20 cellular contexts compared by ENCODE assay signal in the genomic region with DNA sequence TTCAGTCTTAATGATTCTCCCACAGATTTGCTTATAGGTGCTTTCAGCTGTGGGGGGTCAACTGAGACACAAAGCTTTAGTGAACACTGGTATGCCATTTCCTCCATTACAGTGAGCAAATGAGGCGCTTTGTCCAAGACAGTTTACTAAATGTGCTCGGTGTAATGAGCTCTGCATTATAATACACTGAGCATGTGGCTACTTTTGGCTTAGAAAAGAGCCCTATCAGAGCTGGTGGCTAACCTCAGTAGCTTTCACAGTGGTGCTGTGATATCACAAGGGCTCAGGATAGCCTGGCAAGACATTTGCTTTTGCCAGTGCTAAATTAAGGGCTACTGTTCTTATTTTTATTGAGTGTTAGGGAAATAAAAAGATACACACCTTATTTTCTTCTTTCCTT.
"Had no signal": no experiment of that assay in that cellular context is flagged by ENCODE, and none has a peak within 500 bp of the region (broad histone marks: within the 10 kb centered on the region; RNA-seq: fewer than 3 reads in every experiment).

No MANE protein-coding gene starts in this region.

- H3K27me3 Mint-ChIP-seq: memory B cell; natural killer cell treated with Interleukin-12 subunit alpha and Interleukin-12 subunit beta and Interleukin-15 and Interleukin-18, amount 100 ng/mL, for 72 hours; progenitor cell of endocrine pancreas had no signal

- H3K27ac ChIP-seq: colonic mucosa, epithelial cell of prostate, skin epidermis, testis, transverse colon had no signal

- H3K9me3 Mint-ChIP-seq: activated T-cell treated with anti-CD3 and anti-CD28 coated beads, Interleukin-2, amount 50 U/mL, for 72 hours had no signal

- H3K4me1 ChIP-seq: colonic mucosa, testis, transverse colon had no signal

- H3K36me3 Mint-ChIP-seq: activated naive CD4-positive, alpha-beta T cell treated with anti-CD3 and anti-CD28 coated beads, Interleukin-2, amount 50 U/mL, for 72 hours; memory B cell; natural killer cell treated with Interleukin-12 subunit alpha and Interleukin-12 subunit beta and Interleukin-15 and Interleukin-18, amount 100 ng/mL, for 72 hours had no signal

- DNase-seq: activated CD4-positive, alpha-beta T cell treated with anti-CD3 and anti-CD28 coated beads for 4 hours; activated CD4-positive, alpha-beta T cell treated with anti-CD3 and anti-CD28 coated beads, Interleukin-2, amount 50 U/mL, for 4 hours; activated naive CD4-positive, alpha-beta T cell; activated T-cell treated with anti-CD3 and anti-CD28 coated beads for 4 hours; activated T-cell treated with anti-CD3 and anti-CD28 coated beads, Interleukin-2, amount 50 U/mL, for 72 hours; colonic mucosa; effector CD8-positive, alpha-beta T cell; islet precursor cell; stimulated activated CD4-positive, alpha-beta T cell treated with anti-CD3 and anti-CD28 coated beads, Interleukin-12 subunit alpha, Interleukin-12 subunit beta, amount 100 ng/mL, for 4 hours; stimulated activated CD4-positive, alpha-beta T cell treated with anti-CD3 and anti-CD28 coated beads, Interleukin-4, amount 100 ng/mL, for 1 hour; stimulated activated naive CD8-positive, alpha-beta T cell treated with anti-CD3 and anti-CD28 coated beads, Interleukin-15, Interleukin-2, amounts not matched to agents 100 U/mL and 50 U/mL, for 24 hours; testis; transverse colon had no signal

- H3K27me3 ChIP-seq: colonic mucosa, testis, transverse colon had no signal

- H3K36me3 ChIP-seq: colonic mucosa, transverse colon had no signal

- H3K27ac Mint-ChIP-seq: activated naive CD4-positive, alpha-beta T cell treated with anti-CD3 and anti-CD28 coated beads, Interleukin-2, amount 50 U/mL, for 72 hours; activated T-cell treated with anti-CD3 and anti-CD28 coated beads, Interleukin-2, amount 50 U/mL, for 72 hours; memory B cell; natural killer cell treated with Interleukin-12 subunit alpha and Interleukin-12 subunit beta and Interleukin-15 and Interleukin-18, amount 100 ng/mL, for 72 hours; progenitor cell of endocrine pancreas had no signal

- H3K4me3 Mint-ChIP-seq: activated T-cell treated with anti-CD3 and anti-CD28 coated beads, Interleukin-2, amount 50 U/mL, for 72 hours; memory B cell; natural killer cell treated with Interleukin-12 subunit alpha and Interleukin-12 subunit beta and Interleukin-15 and Interleukin-18, amount 100 ng/mL, for 72 hours had no signal

- H3K4me3 ChIP-seq: colonic mucosa, skin epidermis, testis, transverse colon had no signal

- H3K4me1 Mint-ChIP-seq: memory B cell had no signal

- ATAC-seq: activated naive CD4-positive, alpha-beta T cell treated with anti-CD3 and anti-CD28 coated beads, Interleukin-2, amount 50 U/mL, for 72 hours; activated T-cell treated with anti-CD3 and anti-CD28 coated beads, Interleukin-2, amount 50 U/mL, for 72 hours; natural killer cell treated with Interleukin-12 subunit alpha and Interleukin-12 subunit beta and Interleukin-15 and Interleukin-18, amount 100 ng/mL, for 72 hours; sciatic nerve; stimulated activated naive CD8-positive, alpha-beta T cell treated with anti-CD3 and anti-CD28 coated beads, Interleukin-15, Interleukin-2, amounts not matched to agents 100 U/mL and 50 U/mL, for 24 hours had no signal
